ENCODE assay signal across 8 cellular contexts in the genomic region with DNA sequence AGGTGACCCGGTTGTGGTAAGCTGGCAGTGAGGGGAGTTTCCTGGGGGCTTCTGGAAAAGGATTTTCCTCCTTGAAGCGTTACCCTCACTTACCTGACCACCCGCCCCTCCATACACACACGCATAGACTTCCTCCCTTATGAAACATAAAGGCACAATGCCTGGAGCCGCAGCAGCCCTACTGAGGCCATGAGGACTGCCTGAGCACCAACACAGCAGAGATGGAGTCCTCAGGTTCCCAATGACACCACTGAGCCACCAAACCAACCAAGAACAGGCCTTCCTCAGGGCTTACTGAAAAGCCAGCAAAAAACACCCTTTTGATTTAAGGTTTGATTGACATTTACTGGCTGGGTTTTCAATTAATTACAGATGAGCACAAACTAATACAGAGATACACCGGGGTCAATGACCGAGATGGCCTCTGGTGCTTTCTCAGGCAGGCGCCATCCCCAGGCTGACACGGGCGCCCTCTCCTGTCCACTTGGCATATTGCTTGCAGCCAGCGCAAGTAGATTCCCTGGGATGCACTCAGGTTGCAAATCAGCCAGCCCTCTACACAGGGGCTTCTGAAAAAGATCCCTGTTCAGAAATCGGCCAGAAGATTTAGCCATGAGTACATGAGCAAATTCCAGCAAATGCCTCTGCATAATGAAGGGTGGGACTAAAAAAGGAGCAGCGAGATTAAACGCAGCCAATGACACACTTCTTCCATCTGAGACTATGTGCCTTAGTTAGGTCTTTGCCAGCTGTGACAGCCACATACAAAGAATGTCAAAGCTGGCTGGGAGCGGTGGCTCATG. TPM values are rescaled to one million over a fixed set of nuclear protein-coding genes. Genes with fewer than 3 reads are reported as not detected.
DNase-seq lines count a peak whose midpoint lies in the region; ATAC-seq and TF ChIP-seq lines count a peak whose summit lies in the region.

No MANE protein-coding gene starts in this region.

- H3K36me3 ChIP-seq in Caco-2 (ENCODE audit: control insufficient read depth, insufficient read depth, low read length), result peaks cover 2% of the 10 kb centered on the region; the same call in 1 of the 2 replicates
- no peaks in the 10 kb centered on the region for H3K36me3 ChIP-seq in mucosa of descending colon (ENCODE audit: low read depth)

- no TSS peak for BruUV-seq in Caco-2 (replicated peaks; lab: Mats Ljungman, UMichigan)

- POLR2A ChIA-PET in Caco-2 (lab: Charles Lee), result no interaction called here

- no peaks in the 10 kb centered on the region for H3K4me1 ChIP-seq in Caco-2
- peaks cover 24% of the 10 kb centered on the region for H3K4me1 ChIP-seq in mucosa of descending colon (ENCODE audit: low read depth)

- H3K36me3 Mint-ChIP-seq in Caco-2 (ENCODE audit: insufficient read depth, unreplicated experiment), result no peaks in the 10 kb centered on the region

- no peaks in the 10 kb centered on the region for H3K4me1 Mint-ChIP-seq in Caco-2 (ENCODE audit: low read depth, unreplicated experiment)

- intact Hi-C loops in Caco-2 (cut with micrococcal nuclease; ENCODE audit: unreplicated experiment), result loop anchor here (1.0 kb wide), 1 partner anchor 47 kb away; no protein-coding TSS in a partner anchor
- intact Hi-C loops in mucosa of descending colon (cut with DNase I, micrococcal nuclease), result no loop called here

- no peaks in the 10 kb centered on the region for H3K27me3 ChIP-seq in Caco-2 (replicated peaks; ENCODE audit: control insufficient read depth, insufficient read depth, low read length)

- no peaks in the 10 kb centered on the region for H3K9me3 Mint-ChIP-seq in Caco-2 (ENCODE audit: unreplicated experiment)

- TF ChIP-seq CTCF in Caco-2 (IDR thresholded peaks at IDR 0.05; ENCODE audit: insufficient read depth in 1 of 2, low read depth in 1 of 2, low read length in 1 of 2, severe bottlenecking in 1 of 2, unreplicated experiment in 1 of 2), result peak; percentile 72 to 73
- peak; percentile 71 for TF ChIP-seq CTCF in mucosa of descending colon (IDR thresholded peaks at IDR 0.05)

- no peak overlapping the region for H3K27ac Mint-ChIP-seq in Caco-2 (ENCODE audit: unreplicated experiment)

- ATAC-seq in mucosa of descending colon (peak; percentile 91), HG02759 (IDR thresholded peaks at IDR 0.05; ENCODE audit: unreplicated experiment) (no peak)

- H3K27me3 Mint-ChIP-seq in Caco-2 (ENCODE audit: insufficient read depth, unreplicated experiment), result no peaks in the 10 kb centered on the region

- CTCF ChIA-PET in Caco-2 (lab: Charles Lee), result no interaction called here

- H3K9me3 ChIP-seq in Caco-2 (no peaks in the 10 kb centered on the region), mucosa of descending colon (no peaks in the 10 kb centered on the region)

- H3K4me3 Mint-ChIP-seq in Caco-2 (ENCODE audit: unreplicated experiment), result no peak overlapping the region

- H3K4me3 ChIP-seq in Caco-2 (ENCODE audit: low read depth, low read length), result no peak overlapping the region
- H3K4me3 ChIP-seq in mucosa of descending colon, result no peak overlapping the region

- peak; percentile 64 to 77 for DNase-seq in Caco-2
- peak; percentile 58 for DNase-seq in LHCN-M2 (ENCODE audit: low read depth)
- DNase-seq in activated CD4-positive, alpha-beta T cell treated with anti-CD3 and anti-CD28 coated beads, Interleukin-2, amount 50 U/mL, for 1 hour, result peak; percentile 53
- peak; percentile 39 for DNase-seq in effector CD8-positive, alpha-beta T cell (lab: John Stamatoyannopoulos, UW)
- DNase-seq in mucosa of descending colon, result peak; percentile 70 to 86 (median 84)
- peak; percentile 14 for DNase-seq in stimulated activated naive CD4-positive, alpha-beta T cell treated with Interleukin-2 at 50 U/mL for 16 hours (lab: John Stamatoyannopoulos, UW)
- DNase-seq in cerebellar nuclear complex (lab: John Stamatoyannopoulos, UW), result no peak

RNA-seq across cellular contexts. Expression of a gene that starts 14.8 kb away (rescaled TPM):
- total RNA-seq in Caco-2 (2022), result 16.9 and 17.7 TPM in 2 replicates
- 13.7 and 18.2 TPM in 2 replicates for total RNA-seq in LHCN-M2 (2014; rRNA removed)
- polyA plus RNA-seq in LHCN-M2 (2012), result 8.5 TPM
- 10 to 100 TPM; 12.1 to 16.4 (median 13.4) TPM for total RNA-seq in mucosa of descending colon

RNA-seq across cellular contexts. Expression of a gene that starts 32.2 kb away (rescaled TPM):
- not detected in 2 replicates for total RNA-seq in Caco-2 (2022)
- not detected in 2 replicates for total RNA-seq in LHCN-M2 (2014; rRNA removed)
- polyA plus RNA-seq in LHCN-M2 (2012), result not detected
- 1 to 10 TPM in 2 of 3 donors, under 1 TPM in 1; 0.84 to 1.0 (median 1.0) TPM for total RNA-seq in mucosa of descending colon

Comparison
In these comparisons a context has a peak if more than half of its experiments do, and no peak if none do; other contexts are left out.
1. DNase-seq: peak in Caco-2 (2 of 2), LHCN-M2 (single experiment), activated CD4-positive, alpha-beta T cell treated with anti-CD3 and anti-CD28 coated beads, Interleukin-2, amount 50 U/mL, for 1 hour (single experiment), effector CD8-positive, alpha-beta T cell (single experiment), mucosa of descending colon (3 of 3) and stimulated activated naive CD4-positive, alpha-beta T cell treated with Interleukin-2 at 50 U/mL for 16 hours (single experiment); none in cerebellar nuclear complex (0 of 2).